Comparison of ENCODE assay signal across 2 cellular contexts in genomic region chr1:918353-918752, GRCh38.
TF ChIP-seq lines count a peak whose summit lies in the region.

No MANE protein-coding gene starts in this region.

TF ChIP-seq in HEK293, 187 proteins besides CTCF, POLR2A, EP300 and RAD21:
- peak; percentile 53 for TF ChIP-seq ZNF341 (tag by site-specific recombination; IDR thresholded peaks at IDR 0.05; ENCODE audit: low read depth)
- TF ChIP-seq ZNF2 (tag by site-specific recombination; IDR thresholded peaks at IDR 0.05): no peak
- TF ChIP-seq YY2 (tag by site-specific recombination; IDR thresholded peaks at IDR 0.05): no peak
TF ChIP-seq in HEK293: peak in this region for 1.

TF ChIP-seq in H1, 55 proteins besides CTCF, POLR2A, EP300 and RAD21:
- no peak for TF ChIP-seq JUND (IDR thresholded peaks at IDR 0.05; ENCODE audit: low read length)
- TF ChIP-seq RBBP5 (IDR thresholded peaks at IDR 0.05; ENCODE audit: borderline replicate concordance, low read depth, low read length): no peak
- no peak for TF ChIP-seq EZH2 (IDR thresholded peaks at IDR 0.05; ENCODE audit: low read depth, low read length, severe bottlenecking)
